12 cellular contexts compared by ENCODE assay signal in the genomic region with DNA sequence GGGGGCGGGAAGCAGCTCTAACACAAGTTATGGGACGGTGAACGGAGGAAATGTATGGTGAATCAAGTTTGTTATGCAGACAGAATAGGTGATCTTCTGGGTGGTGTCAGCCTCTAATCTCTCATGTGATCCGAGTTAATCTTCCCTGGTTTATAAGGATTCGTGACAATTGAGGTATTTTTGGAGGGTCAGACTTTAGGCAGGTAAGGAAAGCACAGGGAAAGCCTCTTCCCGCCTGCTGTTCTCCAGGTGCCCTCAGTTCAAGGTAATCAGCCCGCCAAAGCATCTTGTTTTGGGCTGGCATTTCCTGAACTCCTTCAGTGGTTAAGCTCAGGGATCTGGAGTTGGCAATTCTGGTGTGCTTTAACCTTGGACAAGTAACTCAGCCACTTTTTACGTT. TPM values are rescaled to one million over a fixed set of nuclear protein-coding genes. Genes with fewer than 3 reads are reported as not detected.
A peak's percentile ranks its signal among the peaks of the same experiment; 100 is the strongest.
DNase-seq lines count a peak whose midpoint lies in the region; ATAC-seq, FAIRE-seq and TF ChIP-seq lines count a peak whose summit lies in the region.
"Had no signal": no experiment of that assay in that cellular context is flagged by ENCODE, and none has a peak within 500 bp of the region (broad histone marks: within the 10 kb centered on the region; RNA-seq: fewer than 3 reads in every experiment).

No MANE protein-coding gene starts in this region.

- no peak overlapping the region for H3K4me3 Mint-ChIP-seq in CD4-positive, CD25-positive, alpha-beta regulatory T cell
- H3K4me3 Mint-ChIP-seq in osteocyte (ENCODE audit: unreplicated experiment), result no peak overlapping the region

- no TSS peak for BruUV-seq in endothelial cell of umbilical vein (replicated peaks; lab: Mats Ljungman, UMichigan)

- H3F3A ChIP-seq in MM.1S (ENCODE audit: insufficient read depth, low read length), result no peaks in the 10 kb centered on the region

- DNase-seq in CD4-positive, CD25-positive, alpha-beta regulatory T cell, result no peak
- DNase-seq in MM.1S (no peak), endothelial cell of umbilical vein (ENCODE audit: low read depth, low spot score) (no peak), osteocyte (ENCODE audit: extremely low spot score, unreplicated experiment) (no peak), cerebellar nuclear complex (lab: John Stamatoyannopoulos, UW) (no peak), GM13976 (ENCODE audit: low spot score) (no peak)
- no peak for DNase-seq in activated CD8-positive, alpha-beta memory T cell treated with anti-CD3 and anti-CD28 coated beads, Interleukin-2, amount 50 U/mL, for 48 hours
- DNase-seq: activated CD4-positive, alpha-beta T cell treated with anti-CD3 and anti-CD28 coated beads for 48 hours; body of pancreas; left lung; NCI-H524 had no signal

- H3K9me2 ChIP-seq in MM.1S (replicated peaks; ENCODE audit: insufficient read depth, low read length), result no peaks in the 10 kb centered on the region

- POLR2A ChIA-PET in endothelial cell of umbilical vein (lab: Charles Lee), result no interaction called here

- ATAC-seq in CD4-positive, CD25-positive, alpha-beta regulatory T cell (ENCODE audit: low read depth in 2 of 2), result no peak
- ATAC-seq in HG02973 (IDR thresholded peaks at IDR 0.05; ENCODE audit: unreplicated experiment), result no peak
- ATAC-seq: body of pancreas had no signal

- peaks cover 35% of the 10 kb centered on the region for H3K36me3 ChIP-seq in CD4-positive, CD25-positive, alpha-beta regulatory T cell (ENCODE audit: control insufficient read depth, insufficient read depth, low read length)
- H3K36me3 ChIP-seq in MM.1S (replicated peaks; ENCODE audit: insufficient read depth, low read length) (peaks cover 28% of the 10 kb centered on the region; the same call in 1 of the 2 replicates), endothelial cell of umbilical vein (ENCODE audit: control insufficient read depth in 2 of 2, extremely low read depth in 1 of 2, insufficient read depth in 2 of 2, low read length in 2 of 2) (peaks cover 13 to 20% of the 10 kb centered on the region in 2 experiments)

- H3K27me3 Mint-ChIP-seq in CD4-positive, CD25-positive, alpha-beta regulatory T cell, result no peaks in the 10 kb centered on the region
- H3K27me3 Mint-ChIP-seq in osteocyte (ENCODE audit: unreplicated experiment), result no peaks in the 10 kb centered on the region

- H3K9ac ChIP-seq in MM.1S (ENCODE audit: low read length), result no peak overlapping the region
- H3K9ac ChIP-seq in endothelial cell of umbilical vein (replicated peaks; ENCODE audit: extremely low read depth, insufficient read depth, low read length), result peak overlapping the region; percentile 81

- peak overlapping the region; percentile 96 for H3K27ac ChIP-seq in CD4-positive, CD25-positive, alpha-beta regulatory T cell (ENCODE audit: insufficient read depth, low read length, poor library complexity, severe bottlenecking)
- no peak overlapping the region for H3K27ac ChIP-seq in MM.1S (ENCODE audit: low read length)
- H3K27ac ChIP-seq in endothelial cell of umbilical vein (ENCODE audit: insufficient read depth, low read depth, low read length), result no peak overlapping the region

- in situ Hi-C loops in GM13976 (cut with MboI; ENCODE audit: low sequenced_read_pairs, unreplicated experiment), result no loop called here

- CTCF ChIA-PET in endothelial cell of umbilical vein (lab: Charles Lee), result interaction anchor here (1.8 kb wide), 1 partner anchor 34 kb away, joined by 5 read pairs; no protein-coding TSS in a partner anchor

- H3K9me3 Mint-ChIP-seq in CD4-positive, CD25-positive, alpha-beta regulatory T cell, result no peaks in the 10 kb centered on the region
- H3K9me3 Mint-ChIP-seq in osteocyte (ENCODE audit: unreplicated experiment), result no peaks in the 10 kb centered on the region

- H3K36me3 Mint-ChIP-seq in CD4-positive, CD25-positive, alpha-beta regulatory T cell, result peaks cover 28% of the 10 kb centered on the region
- peaks cover 18% of the 10 kb centered on the region for H3K36me3 Mint-ChIP-seq in osteocyte (ENCODE audit: unreplicated experiment)

- H3K4me3 ChIP-seq in CD4-positive, CD25-positive, alpha-beta regulatory T cell (ENCODE audit: low read depth, low read length), result peak overlapping the region; percentile 94
- H3K4me3 ChIP-seq in MM.1S (ENCODE audit: low read length) (peak overlapping the region; percentile 97), endothelial cell of umbilical vein (replicated peaks in 1 of 3; ENCODE audit: insufficient read depth in 1 of 3, low read depth in 1 of 3, low read length in 3 of 3) (peak overlapping the region in 2 of 3 experiments; percentile 52 to 78)

- H3K4me1 Mint-ChIP-seq in CD4-positive, CD25-positive, alpha-beta regulatory T cell, result peaks cover 4 to 37% (median 29%) of the 10 kb centered on the region in 4 donors
- H3K4me1 Mint-ChIP-seq in osteocyte (ENCODE audit: unreplicated experiment), result peaks cover 31% of the 10 kb centered on the region

- no peaks in the 10 kb centered on the region for H3K9me3 ChIP-seq in CD4-positive, CD25-positive, alpha-beta regulatory T cell (ENCODE audit: control insufficient read depth in 2 of 2, low read length in 2 of 2)
- H3K9me3 ChIP-seq in MM.1S (replicated peaks; ENCODE audit: insufficient read depth, low read length) (no peaks in the 10 kb centered on the region), endothelial cell of umbilical vein (replicated peaks; ENCODE audit: control insufficient read depth, insufficient read depth, low read length) (no peaks in the 10 kb centered on the region)
- H3K9me3 ChIP-seq: body of pancreas, left lung had no signal

- intact Hi-C loops in endothelial cell of umbilical vein (cut with micrococcal nuclease), result no loop called here

- H3K4me2 ChIP-seq in MM.1S (ENCODE audit: low read depth, low read length) (peak overlapping the region; percentile 58), endothelial cell of umbilical vein (ENCODE audit: insufficient read depth, low read length) (peak overlapping the region; percentile 82)

- H3K27me3 ChIP-seq in CD4-positive, CD25-positive, alpha-beta regulatory T cell (ENCODE audit: control insufficient read depth, insufficient read depth, low read length), result no peaks in the 10 kb centered on the region
- H3K27me3 ChIP-seq in MM.1S (replicated peaks; ENCODE audit: insufficient read depth, low read length), result no peaks in the 10 kb centered on the region
- no peaks in the 10 kb centered on the region for H3K27me3 ChIP-seq in endothelial cell of umbilical vein (ENCODE audit: control insufficient read depth in 2 of 2, insufficient read depth in 2 of 2, low read length in 2 of 2)
- H3K27me3 ChIP-seq: body of pancreas, left lung had no signal

- no peak for TF ChIP-seq POLR2A in endothelial cell of umbilical vein (IDR thresholded peaks at IDR 0.05; ENCODE audit: low read depth, low read length)

- H4K20me1 ChIP-seq in MM.1S (ENCODE audit: insufficient read depth, low read length) (no peaks in the 10 kb centered on the region), endothelial cell of umbilical vein (replicated peaks; ENCODE audit: control insufficient read depth, extremely low read depth, insufficient read depth, low read length) (no peaks in the 10 kb centered on the region)

- H3K79me2 ChIP-seq in MM.1S (ENCODE audit: low read length) (peaks cover 80% of the 10 kb centered on the region), endothelial cell of umbilical vein (ENCODE audit: control insufficient read depth, insufficient read depth, low read length) (peaks cover 56% of the 10 kb centered on the region)

- dilution Hi-C loops in endothelial cell of umbilical vein (cut with MboI; ENCODE audit: extremely low pct_ligation_motif_present, low sequenced_read_pairs), result no loop called here

- H2AFZ ChIP-seq in MM.1S (ENCODE audit: low read length) (no peak overlapping the region), endothelial cell of umbilical vein (ENCODE audit: low read depth, low read length) (no peak overlapping the region)

- peaks cover 21% of the 10 kb centered on the region for H3K4me1 ChIP-seq in CD4-positive, CD25-positive, alpha-beta regulatory T cell (ENCODE audit: control insufficient read depth, insufficient read depth, low read length, poor library complexity, severe bottlenecking)
- peaks cover 8% of the 10 kb centered on the region for H3K4me1 ChIP-seq in MM.1S (ENCODE audit: low read length)
- peaks cover 14% of the 10 kb centered on the region for H3K4me1 ChIP-seq in endothelial cell of umbilical vein (ENCODE audit: control insufficient read depth, extremely low read depth, insufficient read depth, low read length)

- no peak for FAIRE-seq in endothelial cell of umbilical vein (lab: Jason Lieb, UNC)

- no peaks in the 10 kb centered on the region for H3K9me1 ChIP-seq in endothelial cell of umbilical vein (replicated peaks; ENCODE audit: control insufficient read depth, extremely low read depth, insufficient read depth, low read length)

- H3K27ac Mint-ChIP-seq in CD4-positive, CD25-positive, alpha-beta regulatory T cell, result peak overlapping the region in 1 of 3 donors; percentile 96
- H3K27ac Mint-ChIP-seq in osteocyte (ENCODE audit: unreplicated experiment), result peak overlapping the region; percentile 46

- TF ChIP-seq CTCF in MM.1S (IDR thresholded peaks at IDR 0.05; ENCODE audit: low read length) (no peak), endothelial cell of umbilical vein (IDR thresholded peaks at IDR 0.05; ENCODE audit: extremely low read depth in 1 of 2, insufficient read depth in 1 of 2, low read depth in 1 of 2, low read length in 2 of 2) (no peak), osteocyte (IDR thresholded peaks at IDR 0.05) (no peak), GM13976 (IDR thresholded peaks at IDR 0.05; ENCODE audit: borderline replicate concordance, control extremely low read depth, extremely low read depth, insufficient read depth, missing control alignments) (no peak)

RNA-seq across cellular contexts. Expression of a gene that starts 1.2 kb away (rescaled TPM):
- 24.5 TPM for total RNA-seq in CD4-positive, CD25-positive, alpha-beta regulatory T cell
- 10 to 100 TPM; 48.8 to 61.7 (median 56.4) TPM for polyA plus RNA-seq in CD4-positive, CD25-positive, alpha-beta regulatory T cell
- total RNA-seq in endothelial cell of umbilical vein (32.9 and 39.6 TPM in 2 replicates), osteocyte (36.2 and 38.6 TPM in 2 replicates)
- 49.3 and 51.7 TPM in 2 replicates for polyA plus RNA-seq in endothelial cell of umbilical vein
- polyA plus RNA-seq in endothelial cell of umbilical vein (2011; cell fraction: cytosol; rRNA removed), result 38.8 and 41.4 TPM in 2 replicates
- 33.5 and 34.2 TPM in 2 replicates for polyA plus RNA-seq in endothelial cell of umbilical vein (2011; cell fraction: nucleus; rRNA removed)
- polyA plus RNA-seq in endothelial cell of umbilical vein (2012), result 33.9 and 43.3 TPM in 2 replicates
- polyA minus RNA-seq in endothelial cell of umbilical vein, result 81.1 and 103 TPM in 2 replicates
- 56.4 TPM for polyA minus RNA-seq in endothelial cell of umbilical vein (2011; cell fraction: cytosol; rRNA and poly(A)+ RNA removed)
- polyA minus RNA-seq in endothelial cell of umbilical vein (2011; cell fraction: nucleus; rRNA and poly(A)+ RNA removed), result 19.8 and 31.0 TPM in 2 replicates

RNA-seq across cellular contexts. Expression of a gene that starts 1.6 kb away (rescaled TPM):
- total RNA-seq in CD4-positive, CD25-positive, alpha-beta regulatory T cell, result 3.6 TPM
- polyA plus RNA-seq in CD4-positive, CD25-positive, alpha-beta regulatory T cell, result 1 to 10 TPM; 2.1 to 4.2 (median 3.5) TPM
- 56.9 and 57.6 TPM in 2 replicates for total RNA-seq in endothelial cell of umbilical vein
- polyA plus RNA-seq in endothelial cell of umbilical vein, result 27.3 and 33.1 TPM in 2 replicates
- polyA plus RNA-seq in endothelial cell of umbilical vein (2011; cell fraction: cytosol; rRNA removed), result 41.0 and 42.5 TPM in 2 replicates
- polyA plus RNA-seq in endothelial cell of umbilical vein (2011; cell fraction: nucleus; rRNA removed), result 19.0 and 28.6 TPM in 2 replicates
- 29.7 and 55.3 TPM in 2 replicates for polyA plus RNA-seq in endothelial cell of umbilical vein (2012)
- 21.5 and 27.3 TPM in 2 replicates for polyA minus RNA-seq in endothelial cell of umbilical vein
- 90.4 TPM for polyA minus RNA-seq in endothelial cell of umbilical vein (2011; cell fraction: cytosol; rRNA and poly(A)+ RNA removed)
- polyA minus RNA-seq in endothelial cell of umbilical vein (2011; cell fraction: nucleus; rRNA and poly(A)+ RNA removed), result 9.5 and 12.6 TPM in 2 replicates
- 10.4 and 11.7 TPM in 2 replicates for total RNA-seq in osteocyte

RNA-seq across cellular contexts. Expression of a gene that starts 18.4 kb away (rescaled TPM):
- 9.8 TPM for total RNA-seq in CD4-positive, CD25-positive, alpha-beta regulatory T cell
- polyA plus RNA-seq in CD4-positive, CD25-positive, alpha-beta regulatory T cell, result 1 to 10 TPM in 3 of 4 donors, under 1 TPM in 1; 0.96 to 4.0 (median 2.9) TPM
- total RNA-seq in endothelial cell of umbilical vein (not detected in 2 replicates), osteocyte (0.13 TPM in 1 of 2 replicates, not detected in the other)
- polyA plus RNA-seq in endothelial cell of umbilical vein, result not detected in 2 replicates
- polyA plus RNA-seq in endothelial cell of umbilical vein (2011; cell fraction: cytosol; rRNA removed), result not detected in 2 replicates
- 0.06 TPM in 1 of 2 replicates, not detected in the other for polyA plus RNA-seq in endothelial cell of umbilical vein (2011; cell fraction: nucleus; rRNA removed)
- polyA plus RNA-seq in endothelial cell of umbilical vein (2012), result not detected in 2 replicates
- 0.10 and 1.0 TPM in 2 replicates for polyA minus RNA-seq in endothelial cell of umbilical vein
- not detected for polyA minus RNA-seq in endothelial cell of umbilical vein (2011; cell fraction: cytosol; rRNA and poly(A)+ RNA removed)
- polyA minus RNA-seq in endothelial cell of umbilical vein (2011; cell fraction: nucleus; rRNA and poly(A)+ RNA removed), result not detected in 2 replicates

RNA-seq across cellular contexts. Expression of a gene that starts 34.9 kb away (rescaled TPM):
- 14.8 TPM for total RNA-seq in CD4-positive, CD25-positive, alpha-beta regulatory T cell
- polyA plus RNA-seq in CD4-positive, CD25-positive, alpha-beta regulatory T cell, result 10 to 100 TPM; 33.0 to 40.3 (median 35.6) TPM
- total RNA-seq in endothelial cell of umbilical vein (37.6 and 44.5 TPM in 2 replicates), osteocyte (46.9 and 50.6 TPM in 2 replicates)
- 20.6 and 24.6 TPM in 2 replicates for polyA plus RNA-seq in endothelial cell of umbilical vein
- 27.2 and 28.0 TPM in 2 replicates for polyA plus RNA-seq in endothelial cell of umbilical vein (2011; cell fraction: cytosol; rRNA removed)
- polyA plus RNA-seq in endothelial cell of umbilical vein (2011; cell fraction: nucleus; rRNA removed), result 8.3 and 8.8 TPM in 2 replicates
- polyA plus RNA-seq in endothelial cell of umbilical vein (2012), result 53.8 and 54.3 TPM in 2 replicates
- 24.2 and 29.9 TPM in 2 replicates for polyA minus RNA-seq in endothelial cell of umbilical vein
- polyA minus RNA-seq in endothelial cell of umbilical vein (2011; cell fraction: cytosol; rRNA and poly(A)+ RNA removed), result 10.0 TPM
- 9.2 and 10.1 TPM in 2 replicates for polyA minus RNA-seq in endothelial cell of umbilical vein (2011; cell fraction: nucleus; rRNA and poly(A)+ RNA removed)
